3 cellular contexts compared by ENCODE assay signal in genomic region chrX:68061206-68061535, GRCh38.
TF ChIP-seq lines count a peak whose summit lies in the region.

No MANE protein-coding gene starts in this region.

TF ChIP-seq in SK-N-SH treated with all-trans-retinoic acid at 6 μM for 48 hours, 23 proteins besides CTCF, POLR2A, EP300 and RAD21 (continued from another document):
- TF ChIP-seq ZFP3 (CRISPR knock-in tag; IDR thresholded peaks at IDR 0.05) = no peak
- no peak for TF ChIP-seq ESRRG (CRISPR knock-in tag; IDR thresholded peaks at IDR 0.05)
- no peak for TF ChIP-seq BACH2 (CRISPR knock-in tag; IDR thresholded peaks at IDR 0.05; ENCODE audit: borderline replicate concordance)
- TF ChIP-seq ZC3H10 (CRISPR knock-in tag; IDR thresholded peaks at IDR 0.05) = no peak
- no peak for TF ChIP-seq ZNF70 (CRISPR knock-in tag; IDR thresholded peaks at IDR 0.05)
- no peak for TF ChIP-seq ISL1 (CRISPR knock-in tag; IDR thresholded peaks at IDR 0.05)
- no peak for TF ChIP-seq SNAI2 (CRISPR knock-in tag; IDR thresholded peaks at IDR 0.05)
- no peak for TF ChIP-seq OSR1 (CRISPR knock-in tag; IDR thresholded peaks at IDR 0.05)
- TF ChIP-seq CSDC2 (CRISPR knock-in tag; IDR thresholded peaks at IDR 0.05) = no peak
- no peak for TF ChIP-seq RARB (CRISPR knock-in tag; IDR thresholded peaks at IDR 0.05)
TF ChIP-seq in SK-N-SH treated with all-trans-retinoic acid at 6 μM for 48 hours: peak in this region for 0.

TF ChIP-seq in SK-N-SH, 30 proteins besides CTCF, POLR2A, EP300 and RAD21 (continued from another document):
- TF ChIP-seq TCF12 (IDR thresholded peaks at IDR 0.05) (no peak), EZH2phosphoT487 (IDR thresholded peaks at IDR 0.05; ENCODE audit: borderline replicate concordance, low read depth) (no peak), FOXJ3 (CRISPR knock-in tag; IDR thresholded peaks at IDR 0.05) (no peak), SIN3A (IDR thresholded peaks at IDR 0.05; ENCODE audit: borderline replicate concordance, low read depth, low read length) (no peak), MEF2A (IDR thresholded peaks at IDR 0.05; ENCODE audit: borderline replicate concordance, low read depth) (no peak), GATA2 (CRISPR knock-in tag; IDR thresholded peaks at IDR 0.05) (no peak)

TF ChIP-seq in endothelial cell of umbilical vein, 7 proteins besides CTCF, POLR2A, EP300 and RAD21 (continued from another document):
- TF ChIP-seq MAX (IDR thresholded peaks at IDR 0.05; ENCODE audit: insufficient read depth, insufficient read length) (no peak), FOS (IDR thresholded peaks at IDR 0.05; ENCODE audit: borderline replicate concordance, insufficient read depth, low read length) (no peak)
